9 cellular contexts compared by ENCODE assay signal in genomic region chr18:28175047-28175929, GRCh38. TPM values are rescaled to one million over a fixed set of nuclear protein-coding genes. Genes with fewer than 3 reads are reported as not detected.
DNase-seq lines count a peak whose midpoint lies in the region; ATAC-seq and TF ChIP-seq lines count a peak whose summit lies in the region.
"Had no signal": no experiment of that assay in that cellular context is flagged by ENCODE, and none has a peak within 500 bp of the region (broad histone marks: within the 10 kb centered on the region; RNA-seq: fewer than 3 reads in every experiment).

No MANE protein-coding gene starts in this region.

- ATAC-seq in psoas muscle (peak in 1 of 4 donors; percentile 55), GM19463 (IDR thresholded peaks at IDR 0.05; ENCODE audit: unreplicated experiment) (no peak)

- DNase-seq in NCI-H1092 treated with DMSO at 0.1 percent for 48 hours (lab: John Stamatoyannopoulos, UW) (peak; percentile 44), NCI-H1092 (lab: John Stamatoyannopoulos, UW) (no peak), SJCRH30 (no peak), glutamatergic neuron (peak; percentile 71), psoas muscle (peak in 1 of 2 donors; percentile 16), NCI-H1048 (lab: John Stamatoyannopoulos, UW) (no peak), GM13977 (ENCODE audit: low spot score) (no peak)

- TF ChIP-seq CTCF in glutamatergic neuron (IDR thresholded peaks at IDR 0.05; ENCODE audit: partially characterized antibody, unreplicated experiment) (no peak), psoas muscle (IDR thresholded peaks at IDR 0.05) (no peak), GM13977 (IDR thresholded peaks at IDR 0.05; ENCODE audit: extremely low read depth, insufficient read depth, missing control alignments) (no peak)

- H3K36me3 Mint-ChIP-seq in glutamatergic neuron (ENCODE audit: unreplicated experiment): no peaks in the 10 kb centered on the region

- peak overlapping the region; percentile 73 for H3K4me3 ChIP-seq in SJCRH30
- H3K4me3 ChIP-seq in psoas muscle: peak overlapping the region; percentile 71

- peaks cover 20% of the 10 kb centered on the region for H3K4me1 Mint-ChIP-seq in glutamatergic neuron (ENCODE audit: low read depth, unreplicated experiment)

- H3K4me1 ChIP-seq in SJCRH30: no peaks in the 10 kb centered on the region
- H3K4me1 ChIP-seq in psoas muscle: peaks cover 6% of the 10 kb centered on the region

- in situ Hi-C loops in GM13977 (cut with MboI; ENCODE audit: low pct_unique_long_range_greater_than_20kb, low sequenced_read_pairs, unreplicated experiment): no loop called here

- H3K27ac ChIP-seq in SJCRH30 (no peak overlapping the region), psoas muscle (no peak overlapping the region)
- H3K27ac ChIP-seq: C4-2B had no signal

- H3K9me3 ChIP-seq in SJCRH30 (replicated peaks) (no peaks in the 10 kb centered on the region), psoas muscle (no peaks in the 10 kb centered on the region)

- H3K27me3 ChIP-seq in SJCRH30: no peaks in the 10 kb centered on the region
- peaks cover 0 to 78% (median 17%) of the 10 kb centered on the region in 3 donors for H3K27me3 ChIP-seq in psoas muscle (ENCODE audit: insufficient read depth in 3 of 3, low read length in 2 of 3)

- peak overlapping the region; percentile 100 for H3K4me3 Mint-ChIP-seq in glutamatergic neuron (ENCODE audit: unreplicated experiment)

- WGBS in psoas muscle, 3 donors: 4 to 5% (median 4%) methylated on average over 48 to 54 of the region's 54 CpGs

- H3K36me3 ChIP-seq in SJCRH30: no peaks in the 10 kb centered on the region
- no peaks in the 10 kb centered on the region for H3K36me3 ChIP-seq in psoas muscle (ENCODE audit: insufficient read depth in 1 of 2, low read depth in 1 of 2)

- H3K27ac Mint-ChIP-seq in glutamatergic neuron (ENCODE audit: unreplicated experiment): peak overlapping the region; percentile 99

- peaks cover 18% of the 10 kb centered on the region for H3K27me3 Mint-ChIP-seq in glutamatergic neuron (ENCODE audit: unreplicated experiment)

- H3K9me3 Mint-ChIP-seq in glutamatergic neuron (ENCODE audit: unreplicated experiment): peaks cover 24% of the 10 kb centered on the region

- intact Hi-C loops in psoas muscle (cut with DNase I): no loop called here

RNA-seq across cellular contexts. Expression of gene CDH2, which starts 1.6 kb away (rescaled TPM):
- 10.4 and 10.7 TPM in 2 replicates for total RNA-seq in SJCRH30 (2014; rRNA removed; shearing (Covaris generic))
- total RNA-seq in glutamatergic neuron (ENCODE audit: unreplicated experiment) (224 TPM), psoas muscle (1 to 10 TPM in 2 of 4 donors, under 1 TPM in 2; 0.27 to 4.8 (median 1.4) TPM)
- under 1 TPM; 0.04 to 0.52 (median 0.08) TPM for polyA plus RNA-seq in psoas muscle

Comparison
In these comparisons a context has a peak if more than half of its experiments do, and no peak if none do; other contexts are left out.
1. DNase-seq: peak in NCI-H1092 treated with DMSO at 0.1 percent for 48 hours (single experiment) and glutamatergic neuron (single experiment); none in NCI-H1092 (single experiment), SJCRH30 (0 of 2), NCI-H1048 (single experiment) and GM13977 (single experiment).
2. RNA of gene CDH2, which starts 1.6 kb away (total RNA-seq): 224 TPM in glutamatergic neuron (single experiment); 10.4 to 10.7 TPM in SJCRH30 and 0.27 to 4.8 TPM in psoas muscle; every median in the first group is over 10 times any median in the second.